29 cellular contexts compared by ENCODE assay signal in the genomic region with DNA sequence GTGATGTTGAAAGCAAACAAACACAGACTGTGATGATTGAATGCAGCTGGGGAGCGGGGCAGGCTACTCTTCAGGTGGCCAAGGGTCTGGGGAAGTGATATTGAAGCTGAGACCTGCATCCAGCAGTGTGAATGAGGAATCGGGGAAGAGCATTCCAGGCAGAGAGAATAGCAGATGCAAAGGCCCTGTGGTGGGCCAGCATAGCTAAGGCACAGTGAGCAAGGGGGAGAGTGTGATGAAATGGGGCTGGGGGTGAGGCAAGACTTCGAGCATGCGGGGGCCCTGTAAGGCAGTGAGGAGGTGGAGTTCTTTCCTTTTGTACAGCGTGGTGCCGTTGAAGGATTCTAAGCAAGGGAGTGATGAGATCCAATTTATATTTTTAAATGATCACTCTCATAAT.
"Had no signal": no experiment of that assay in that cellular context is flagged by ENCODE, and none has a peak within 500 bp of the region (broad histone marks: within the 10 kb centered on the region; RNA-seq: fewer than 3 reads in every experiment).

No MANE protein-coding gene starts in this region.

- H3K4me3 Mint-ChIP-seq: immature natural killer cell; mesothelial cell of epicardium; natural killer cell; nephron progenitor cell; stimulated activated naive B cell treated with anti-CD40 and anti-IgM and Interleukin-4, amounts not matched to agents 10 μg/mL and 1 μg/mL and 100 μg/mL, for 72 hours had no signal

- H3K4me1 ChIP-seq: left lung, lower lobe of right lung, right atrium auricular region, stomach, testis, thyroid gland, transverse colon, upper lobe of left lung had no signal

- H3K4me3 ChIP-seq: left lung, lower lobe of right lung, ovary, right atrium auricular region, skin epidermis, stomach, testis, thyroid gland, transverse colon, upper lobe of left lung had no signal

- H3K4me1 Mint-ChIP-seq: immature natural killer cell; mesothelial cell of epicardium; naive B cell; natural killer cell; stimulated activated naive B cell treated with anti-CD40 and anti-IgM and Interleukin-4, amounts not matched to agents 10 μg/mL and 1 μg/mL and 100 μg/mL, for 72 hours had no signal

- H3K27ac ChIP-seq: left lung, lower lobe of right lung, ovary, right atrium auricular region, skin epidermis, stomach, testis, thyroid gland, transverse colon, upper lobe of left lung had no signal

- DNase-seq: hypothalamus; immature natural killer cell; kidney; left colon; left lung; lower lobe of right lung; mammary epithelial cell; mesendoderm; naive B cell; natural killer cell; nephron progenitor cell; ovary; stimulated activated CD4-positive, alpha-beta T cell treated with anti-CD3 and anti-CD28 coated beads, Interleukin-12 subunit alpha, Interleukin-12 subunit beta, amount 100 ng/mL, for 4 hours; stimulated activated CD4-positive, alpha-beta T cell treated with anti-CD3 and anti-CD28 coated beads, Interleukin-15, amount 100 ng/mL, for 24 hours; stimulated activated CD4-positive, alpha-beta T cell treated with anti-CD3 and anti-CD28 coated beads, Interleukin-2, amount 100 ng/mL, for 24 hours; stimulated activated CD4-positive, alpha-beta T cell treated with anti-CD3 and anti-CD28 coated beads, Interleukin-4, amount 100 ng/mL, for 1 hour; stimulated activated naive B cell treated with anti-CD40 and anti-IgM and Interleukin-4, amounts not matched to agents 10 μg/mL and 1 μg/mL and 100 μg/mL, for 72 hours; stimulated activated naive CD8-positive, alpha-beta T cell treated with anti-CD3 and anti-CD28 coated beads, Interleukin-15, Interleukin-2, amounts not matched to agents 100 U/mL and 50 U/mL, for 24 hours; stomach; testis; thyroid gland; transverse colon; upper lobe of left lung had no signal

- H3K27ac Mint-ChIP-seq: immature natural killer cell; mesothelial cell of epicardium; naive B cell; natural killer cell; progenitor cell of endocrine pancreas; stimulated activated naive B cell treated with anti-CD40 and anti-IgM and Interleukin-4, amounts not matched to agents 10 μg/mL and 1 μg/mL and 100 μg/mL, for 72 hours had no signal

- H3K27me3 ChIP-seq: ovary, right atrium auricular region, testis, thyroid gland, transverse colon, upper lobe of left lung had no signal

- ATAC-seq: left colon; left lung; lower lobe of right lung; natural killer cell; sciatic nerve; stimulated activated naive B cell treated with anti-CD40 and anti-IgM and Interleukin-4, amounts not matched to agents 10 μg/mL and 1 μg/mL and 100 μg/mL, for 72 hours; stimulated activated naive CD8-positive, alpha-beta T cell treated with anti-CD3 and anti-CD28 coated beads, Interleukin-15, Interleukin-2, amounts not matched to agents 100 U/mL and 50 U/mL, for 24 hours had no signal

- H3K9me3 ChIP-seq: left lung, lower lobe of right lung, ovary, right atrium auricular region, stomach, testis, thyroid gland, transverse colon, upper lobe of left lung had no signal

- H3K27me3 Mint-ChIP-seq: progenitor cell of endocrine pancreas had no signal

- H3K9me3 Mint-ChIP-seq: immature natural killer cell, mesothelial cell of epicardium, natural killer cell had no signal

- H3K36me3 Mint-ChIP-seq: immature natural killer cell; mesothelial cell of epicardium; naive B cell; natural killer cell; stimulated activated naive B cell treated with anti-CD40 and anti-IgM and Interleukin-4, amounts not matched to agents 10 μg/mL and 1 μg/mL and 100 μg/mL, for 72 hours had no signal

- H3K36me3 ChIP-seq: left lung, lower lobe of right lung, ovary, right atrium auricular region, stomach, thyroid gland, transverse colon, upper lobe of left lung had no signal

- FAIRE-seq: islet of Langerhans, kidney had no signal
